8 cellular contexts compared by ENCODE assay signal in the genomic region with DNA sequence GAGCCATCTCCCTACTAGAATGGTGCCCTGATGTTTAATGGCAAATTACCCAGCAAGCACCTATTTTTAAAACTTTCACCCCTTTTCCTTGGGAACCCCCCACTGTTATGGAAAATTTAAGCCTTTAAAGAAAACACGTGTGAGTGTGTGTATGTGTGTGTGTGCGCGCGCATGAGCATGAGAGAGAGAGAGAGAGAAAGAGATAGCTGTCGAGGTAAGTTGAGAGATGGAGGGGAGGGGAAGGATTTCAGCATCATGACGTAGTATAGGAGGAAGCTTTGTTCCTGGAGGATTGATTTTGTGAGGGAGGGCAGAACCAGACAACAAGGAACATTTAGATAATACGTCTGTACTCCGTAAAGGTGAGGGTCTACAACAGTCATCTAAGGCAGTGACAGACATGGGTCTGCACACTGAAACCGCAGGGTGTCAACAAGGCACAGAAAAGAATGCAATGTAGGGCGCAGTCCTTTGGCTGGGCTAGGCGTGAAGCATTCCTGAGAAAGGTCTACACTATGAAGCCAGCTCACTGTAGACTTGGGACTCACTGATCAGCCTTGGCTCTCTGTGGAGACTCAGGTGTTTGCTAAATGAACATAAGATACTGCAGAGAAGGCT.
DNase-seq lines count a peak whose midpoint lies in the region; ATAC-seq and TF ChIP-seq lines count a peak whose summit lies in the region.

No MANE protein-coding gene starts in this region.

- no peak for TF ChIP-seq CTCF in stomach (IDR thresholded peaks at IDR 0.05)
- TF ChIP-seq CTCF in thyroid gland (IDR thresholded peaks at IDR 0.05): no peak
- TF ChIP-seq CTCF in GM10248 (IDR thresholded peaks at IDR 0.05; ENCODE audit: control extremely low read depth, extremely low read depth, low read depth, missing control alignments): no peak

- DNase-seq in activated CD4-positive, alpha-beta T cell treated with anti-CD3 and anti-CD28 coated beads for 36 hours: peak; percentile 18
- DNase-seq in activated CD4-positive, alpha-beta T cell treated with anti-CD3 and anti-CD28 coated beads for 1 hour: no peak
- no peak for DNase-seq in adipocyte (ENCODE audit: low read depth)
- DNase-seq in stomach: peak; percentile 33
- no peak for DNase-seq in thyroid gland
- no peak for DNase-seq in RPMI8226
- DNase-seq in GM10248 (ENCODE audit: extremely low spot score): no peak

- CTCF ChIA-PET in activated CD4-positive, alpha-beta T cell treated with anti-CD3 and anti-CD28 coated beads for 36 hours (lab: Charles Lee): interaction anchor here (0.6 to 0.9 kb wide), 3 partner anchors 50 to 362 kb away, joined by 3 to 5 read pairs (median 3); no protein-coding TSS in a partner anchor
- CTCF ChIA-PET in GM10248 (lab: Yijun Ruan, JAX): interaction anchor here (1.3 to 1.7 kb wide), 3 partner anchors 11 to 14 kb away, joined by 3 to 5 read pairs (median 4); no protein-coding TSS in a partner anchor

- peak overlapping the region; percentile 66 for H3K27ac Mint-ChIP-seq in activated CD4-positive, alpha-beta T cell treated with anti-CD3 and anti-CD28 coated beads for 36 hours

- TF ChIP-seq POLR2A in stomach (IDR thresholded peaks at IDR 0.05): no peak
- no peak for TF ChIP-seq POLR2A in thyroid gland (IDR thresholded peaks at IDR 0.05)

- ATAC-seq in activated CD4-positive, alpha-beta T cell treated with anti-CD3 and anti-CD28 coated beads for 36 hours: no peak

- intact Hi-C loops in activated CD4-positive, alpha-beta T cell treated with anti-CD3 and anti-CD28 coated beads for 36 hours (cut with DNase I, micrococcal nuclease): loop anchor here in 1 of 2 experiments (2.0 to 5.0 kb wide), 3 partner anchors 116 to 599 kb away; partner anchors contain the start of genes PUM3 and VLDLR
- intact Hi-C loops in stomach (cut with DNase I; ENCODE audit: low total_unique reads): no loop called here
- intact Hi-C loops in thyroid gland (cut with DNase I): no loop called here

- H3K9me3 Mint-ChIP-seq in activated CD4-positive, alpha-beta T cell treated with anti-CD3 and anti-CD28 coated beads for 36 hours (ENCODE audit: low read depth): peaks cover 4% of the 10 kb centered on the region

- H3K4me3 ChIP-seq in adipocyte (ENCODE audit: low read length) (peak overlapping the region; percentile 82), iPS-20b (ENCODE audit: low read length) (peak overlapping the region; percentile 74), stomach (peak overlapping the region; percentile 39 to 52 (median 48)), thyroid gland (replicated peaks in 1 of 3) (no peak overlapping the region)

- H3K4me1 ChIP-seq in adipocyte (ENCODE audit: control insufficient read depth, insufficient read depth, low read length): peaks cover 7% of the 10 kb centered on the region
- peaks cover 9% of the 10 kb centered on the region; the same call in 1 of the 2 replicates for H3K4me1 ChIP-seq in iPS-20b (ENCODE audit: insufficient read depth, low read length)
- peaks cover 5 to 22% (median 21%) of the 10 kb centered on the region in 4 donors for H3K4me1 ChIP-seq in stomach
- peaks cover 6 to 7% of the 10 kb centered on the region in 2 donors for H3K4me1 ChIP-seq in thyroid gland

- H3K9ac ChIP-seq in adipocyte (ENCODE audit: low read length): no peak overlapping the region
- peak overlapping the region; percentile 90; the same call in 1 of the 2 replicates for H3K9ac ChIP-seq in iPS-20b (ENCODE audit: low read depth, low read length)

- H3K27ac ChIP-seq in iPS-20b (ENCODE audit: low read length) (peak overlapping the region; percentile 70), stomach (peak overlapping the region; percentile 25 to 83 (median 78)), thyroid gland (no peak overlapping the region)

- H3K27me3 Mint-ChIP-seq in activated CD4-positive, alpha-beta T cell treated with anti-CD3 and anti-CD28 coated beads for 36 hours: peaks cover 13% of the 10 kb centered on the region

- H3K4me1 Mint-ChIP-seq in activated CD4-positive, alpha-beta T cell treated with anti-CD3 and anti-CD28 coated beads for 36 hours: peaks cover 16% of the 10 kb centered on the region

- TF ChIP-seq EP300 in stomach (IDR thresholded peaks at IDR 0.05): no peak

- no peaks in the 10 kb centered on the region for H3K36me3 Mint-ChIP-seq in activated CD4-positive, alpha-beta T cell treated with anti-CD3 and anti-CD28 coated beads for 36 hours (ENCODE audit: low read depth)

- no peaks in the 10 kb centered on the region for H3K36me3 ChIP-seq in adipocyte (ENCODE audit: control insufficient read depth, insufficient read depth, low read length, severe bottlenecking)
- no peaks in the 10 kb centered on the region for H3K36me3 ChIP-seq in iPS-20b (ENCODE audit: insufficient read depth, low read depth, low read length)
- H3K36me3 ChIP-seq in stomach: no peaks in the 10 kb centered on the region
- H3K36me3 ChIP-seq in thyroid gland: no peaks in the 10 kb centered on the region

- H3K4me3 Mint-ChIP-seq in activated CD4-positive, alpha-beta T cell treated with anti-CD3 and anti-CD28 coated beads for 36 hours: peak overlapping the region; percentile 74

- H3K27me3 ChIP-seq in adipocyte (replicated peaks; ENCODE audit: control insufficient read depth, insufficient read depth, low read length) (peaks cover 8% of the 10 kb centered on the region), iPS-20b (ENCODE audit: insufficient read depth, low read length) (no peaks in the 10 kb centered on the region), stomach (no peaks in the 10 kb centered on the region), thyroid gland (no peaks in the 10 kb centered on the region)

- H3K9me3 ChIP-seq in adipocyte (ENCODE audit: control insufficient read depth, low read length) (peaks cover 11% of the 10 kb centered on the region), iPS-20b (ENCODE audit: insufficient read depth, low read depth, low read length) (peaks cover 6% of the 10 kb centered on the region), stomach (no peaks in the 10 kb centered on the region), thyroid gland (no peaks in the 10 kb centered on the region)

- POLR2A ChIA-PET in activated CD4-positive, alpha-beta T cell treated with anti-CD3 and anti-CD28 coated beads for 36 hours (lab: Charles Lee): no interaction called here
- POLR2A ChIA-PET in GM10248 (lab: Yijun Ruan, JAX): no interaction called here

- 17 to 26% (median 21%) methylated on average over 11 of the region's 11 CpGs for WGBS in stomach, 5 donors
- 60 to 66% methylated on average over 11 of the region's 11 CpGs for WGBS in thyroid gland, 2 donors

Comparison
In these comparisons a context has a peak if more than half of its experiments do, and no peak if none do; other contexts are left out.
1. DNase-seq: peak in activated CD4-positive, alpha-beta T cell treated with anti-CD3 and anti-CD28 coated beads for 36 hours (single experiment) and stomach (single experiment); none in activated CD4-positive, alpha-beta T cell treated with anti-CD3 and anti-CD28 coated beads for 1 hour (single experiment), adipocyte (single experiment), thyroid gland (0 of 2), RPMI8226 (single experiment) and GM10248 (single experiment).
2. H3K4me3 ChIP-seq: peak in adipocyte (single experiment), iPS-20b (single experiment) and stomach (4 of 4); none in thyroid gland (0 of 3).
3. H3K27ac ChIP-seq: peak in iPS-20b (single experiment) and stomach (5 of 5); none in thyroid gland (0 of 3).